Comparison of ENCODE assay signal across 10 cellular contexts in genomic region chr3:2099779-2100191, GRCh38. TPM values are rescaled to one million over a fixed set of nuclear protein-coding genes. Genes with fewer than 3 reads are reported as not detected.
DNase-seq lines count a peak whose midpoint lies in the region; ATAC-seq and TF ChIP-seq lines count a peak whose summit lies in the region.
"Had no signal": no experiment of that assay in that cellular context is flagged by ENCODE, and none has a peak within 500 bp of the region (broad histone marks: within the 10 kb centered on the region; RNA-seq: fewer than 3 reads in every experiment).

No MANE protein-coding gene starts in this region.

- intact Hi-C loops in mucosa of descending colon (cut with DNase I, micrococcal nuclease) (no loop called here), thyroid gland (cut with DNase I) (no loop called here)

- no peaks in the 10 kb centered on the region for H3K9me3 Mint-ChIP-seq in activated T-cell treated with anti-CD3 and anti-CD28 coated beads, Interleukin-2, amount 50 U/mL, for 72 hours
- no peaks in the 10 kb centered on the region for H3K9me3 Mint-ChIP-seq in chondrocyte (ENCODE audit: low read depth)

- H3K9me3 ChIP-seq in mucosa of descending colon, result no peaks in the 10 kb centered on the region
- H3K9me3 ChIP-seq in thyroid gland, result no peaks in the 10 kb centered on the region

- H3K27ac ChIP-seq in thyroid gland (no peak overlapping the region), RWPE1 (no peak overlapping the region)

- WGBS in thyroid gland, 2 donors, result 2 to 5% methylated on average over 22 to 26 of the region's 26 CpGs

- POLR2A ChIA-PET in RWPE1 (lab: Yijun Ruan, JAX; ENCODE audit: low non-redundant PET), result no interaction called here

- no peaks in the 10 kb centered on the region for H3K4me1 Mint-ChIP-seq in activated T-cell treated with anti-CD3 and anti-CD28 coated beads, Interleukin-2, amount 50 U/mL, for 72 hours (ENCODE audit: low read depth)
- peaks cover 9% of the 10 kb centered on the region for H3K4me1 Mint-ChIP-seq in chondrocyte (ENCODE audit: low read depth)

- peaks cover 0 to 2% of the 10 kb centered on the region in 2 donors for H3K36me3 Mint-ChIP-seq in activated T-cell treated with anti-CD3 and anti-CD28 coated beads, Interleukin-2, amount 50 U/mL, for 72 hours (ENCODE audit: insufficient read depth in 2 of 2)
- H3K36me3 Mint-ChIP-seq in chondrocyte (ENCODE audit: low read depth), result no peaks in the 10 kb centered on the region

- H3K27me3 Mint-ChIP-seq in activated T-cell treated with anti-CD3 and anti-CD28 coated beads, Interleukin-2, amount 50 U/mL, for 72 hours (ENCODE audit: low read depth), result peaks cover 53% of the 10 kb centered on the region
- peaks cover 44% of the 10 kb centered on the region for H3K27me3 Mint-ChIP-seq in chondrocyte (ENCODE audit: low read depth)

- CTCF ChIA-PET in RWPE1 (lab: Yijun Ruan, JAX), result no interaction called here

- H3K4me1 ChIP-seq in mucosa of descending colon (ENCODE audit: low read depth) (no peaks in the 10 kb centered on the region), thyroid gland (peaks cover 2 to 10% of the 10 kb centered on the region in 2 donors)

- H3K4me3 ChIP-seq in mucosa of descending colon, result peak overlapping the region; percentile 47
- H3K4me3 ChIP-seq in thyroid gland (replicated peaks in 1 of 3), result peak overlapping the region; percentile 47 to 89 (median 64)

- TF ChIP-seq CTCF in chondrocyte (IDR thresholded peaks at IDR 0.05) (no peak), mucosa of descending colon (IDR thresholded peaks at IDR 0.05) (no peak), thyroid gland (IDR thresholded peaks at IDR 0.05) (no peak), RWPE1 (conservative IDR thresholded peaks at IDR 0.05; ENCODE audit: low read depth) (no peak)

- H3K27me3 ChIP-seq in thyroid gland, result no peaks in the 10 kb centered on the region

- H3K4me3 Mint-ChIP-seq in activated T-cell treated with anti-CD3 and anti-CD28 coated beads, Interleukin-2, amount 50 U/mL, for 72 hours, result peak overlapping the region; percentile 9 to 53
- peak overlapping the region; percentile 45 for H3K4me3 Mint-ChIP-seq in chondrocyte (ENCODE audit: unreplicated experiment)

- no peak for DNase-seq in activated T-cell treated with anti-CD3 and anti-CD28 coated beads, Interleukin-2, amount 50 U/mL, for 72 hours
- no peak for DNase-seq in activated T-cell treated with anti-CD3 and anti-CD28 coated beads, Interleukin-2, amount 50 U/mL, for 1 hour
- no peak for DNase-seq in chondrocyte (ENCODE audit: low spot score)
- DNase-seq in mucosa of descending colon, result peak; percentile 17 to 43 (median 38)
- DNase-seq in thyroid gland, result peak; percentile 34 to 38
- DNase-seq in RWPE1 (ENCODE audit: low spot score), result no peak
- DNase-seq in NCI-H1105 treated with DMSO at 0.1 percent for 48 hours (lab: John Stamatoyannopoulos, UW), result no peak
- DNase-seq: activated gamma-delta T cell, NCI-H2029 had no signal

- no peak for TF ChIP-seq POLR2A in thyroid gland (IDR thresholded peaks at IDR 0.05)

- no peak overlapping the region for H3K27ac Mint-ChIP-seq in activated T-cell treated with anti-CD3 and anti-CD28 coated beads, Interleukin-2, amount 50 U/mL, for 72 hours
- no peak overlapping the region for H3K27ac Mint-ChIP-seq in chondrocyte (ENCODE audit: unreplicated experiment)

- ATAC-seq in activated T-cell treated with anti-CD3 and anti-CD28 coated beads, Interleukin-2, amount 50 U/mL, for 72 hours (replicated peaks in 1 of 2), result no peak
- no peak for ATAC-seq in mucosa of descending colon
- no peak for ATAC-seq in GM18498 (IDR thresholded peaks at IDR 0.05; ENCODE audit: unreplicated experiment)

- H3K36me3 ChIP-seq in mucosa of descending colon (ENCODE audit: low read depth), result no peaks in the 10 kb centered on the region
- no peaks in the 10 kb centered on the region for H3K36me3 ChIP-seq in thyroid gland

RNA-seq across cellular contexts. Expression of gene CNTN4, which starts 1.1 kb away (rescaled TPM):
- under 1 TPM; 0.62 to 0.79 TPM for total RNA-seq in activated T-cell treated with anti-CD3 and anti-CD28 coated beads, Interleukin-2, amount 50 U/mL, for 72 hours
- 0.38 to 6.0 TPM (median 0.52 TPM) in 3 replicates for total RNA-seq in chondrocyte
- total RNA-seq in mucosa of descending colon, result 10 to 100 TPM in 2 of 3 donors, 1 to 10 TPM in 1; 7.8 to 41.1 (median 13.4) TPM
- total RNA-seq in thyroid gland, result 100 to 1,000 TPM in 1 of 4 donors, 10 to 100 TPM in 3; 33.6 to 112 (median 53.1) TPM

Comparison
In these comparisons a context has a peak if more than half of its experiments do, and no peak if none do; other contexts are left out.
1. DNase-seq: peak in mucosa of descending colon (3 of 3) and thyroid gland (2 of 2); none in activated T-cell treated with anti-CD3 and anti-CD28 coated beads, Interleukin-2, amount 50 U/mL, for 72 hours (0 of 2), activated T-cell treated with anti-CD3 and anti-CD28 coated beads, Interleukin-2, amount 50 U/mL, for 1 hour (single experiment), chondrocyte (single experiment), RWPE1 (single experiment) and NCI-H1105 treated with DMSO at 0.1 percent for 48 hours (single experiment).